In the genomic region with DNA sequence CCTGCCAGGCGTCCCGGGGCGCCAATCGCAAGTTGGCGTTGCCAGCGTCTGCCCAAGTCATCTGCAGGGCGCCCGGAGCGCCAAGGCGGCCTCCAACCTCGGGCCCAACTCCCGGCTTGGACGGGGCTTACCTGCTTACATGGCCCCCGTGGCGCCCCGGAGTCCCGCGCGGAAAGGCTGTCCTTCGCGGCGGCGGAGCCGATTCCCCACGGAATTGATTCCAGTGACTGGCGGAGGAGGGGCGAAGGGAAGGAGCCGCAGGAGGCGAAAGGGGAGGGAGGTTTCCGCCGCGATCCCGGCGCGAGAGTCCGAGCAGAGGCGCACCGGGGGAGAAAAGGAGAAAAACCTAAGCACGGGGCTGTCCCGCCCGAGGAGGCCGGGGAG, we compare ENCODE assay signal across 8 cellular contexts. TPM values are rescaled to one million over a fixed set of nuclear protein-coding genes. Genes with fewer than 3 reads are reported as not detected.
DNase-seq lines count a peak whose midpoint lies in the region; ATAC-seq and TF ChIP-seq lines count a peak whose summit lies in the region.

No MANE protein-coding gene starts in this region.

- H3K9me3 ChIP-seq in MG63 (no peaks in the 10 kb centered on the region), lower lobe of right lung (no peaks in the 10 kb centered on the region), transverse colon (no peaks in the 10 kb centered on the region)

- no peaks in the 10 kb centered on the region for H3K27me3 ChIP-seq in MG63
- no peaks in the 10 kb centered on the region for H3K27me3 ChIP-seq in lower lobe of right lung (ENCODE audit: low read depth)
- H3K27me3 ChIP-seq in transverse colon, result peaks cover 12% of the 10 kb centered on the region

- no peak for TF ChIP-seq CTCF in lower lobe of right lung (IDR thresholded peaks at IDR 0.05)
- TF ChIP-seq CTCF in transverse colon (IDR thresholded peaks at IDR 0.05), result no peak

- peaks cover 40% of the 10 kb centered on the region for H3K4me1 ChIP-seq in lower lobe of right lung
- H3K4me1 ChIP-seq in transverse colon, result peaks cover 0 to 38% (median 9%) of the 10 kb centered on the region in 4 donors

- in situ Hi-C loops in transverse colon (cut with MboI; ENCODE audit: low pct_ligation_motif_present in 1 of 4, low pct_unique_long_range_greater_than_20kb in 1 of 4, low sequenced_read_pairs in 3 of 4), result no loop called here

- ATAC-seq in GM18868 (IDR thresholded peaks at IDR 0.05; ENCODE audit: unreplicated experiment) (peak; percentile 30), lower lobe of right lung (peak; percentile 39 to 50), GM21423 (IDR thresholded peaks at IDR 0.05; ENCODE audit: unreplicated experiment) (no peak)

- TF ChIP-seq POLR2A in transverse colon (IDR thresholded peaks at IDR 0.05), result no peak

- H3K4me3 ChIP-seq in MG63 (peak overlapping the region; percentile 99), lower lobe of right lung (peak overlapping the region; percentile 83), transverse colon (peak overlapping the region; percentile 63 to 88 (median 73))

- 2 to 5% methylated on average over 11 to 29 of the region's 42 CpGs for WGBS in transverse colon (ENCODE audit: low coverage in 1 of 2), 2 donors

- H3K27ac ChIP-seq in caudate nucleus (ENCODE audit: low read depth, low read length) (peak overlapping the region; percentile 86), lower lobe of right lung (peak overlapping the region; percentile 99), transverse colon (peak overlapping the region; percentile 90 to 98 (median 94))

- intact Hi-C loops in lower lobe of right lung (cut with DNase I), result no loop called here
- intact Hi-C loops in transverse colon (cut with DNase I; ENCODE audit: low total_unique reads), result no loop called here

- peaks cover 28% of the 10 kb centered on the region for H3K36me3 ChIP-seq in MG63
- H3K36me3 ChIP-seq in lower lobe of right lung, result no peaks in the 10 kb centered on the region
- no peaks in the 10 kb centered on the region for H3K36me3 ChIP-seq in transverse colon

- no peak for TF ChIP-seq EP300 in transverse colon (IDR thresholded peaks at IDR 0.05; ENCODE audit: low read depth)

- DNase-seq in MG63 (peak; percentile 62), caudate nucleus (lab: John Stamatoyannopoulos, UW) (peak in 6 of 61 donors; percentile 8 to 44 (median 34)), lower lobe of right lung (peak; percentile 59), transverse colon (peak; percentile 41), amniotic stem cell (lab: John Stamatoyannopoulos, UW) (no peak), HPDE6-E6E7 (ENCODE audit: extremely low spot score) (no peak)

RNA-seq across cellular contexts. Expression of a gene that starts 0.4 kb away (rescaled TPM):
- 41.3 and 45.2 TPM in 2 replicates for total RNA-seq in MG63 (2014; rRNA removed; shearing (Covaris generic); ENCODE audit: low replicate concordance)
- 34.1 TPM for total RNA-seq in lower lobe of right lung
- total RNA-seq in transverse colon, result 1 to 10 TPM; 4.5 to 9.7 (median 7.1) TPM

RNA-seq across cellular contexts. Expression of a gene that starts 52.0 kb away (rescaled TPM):
- 43.0 and 64.5 TPM in 2 replicates for total RNA-seq in MG63 (2014; rRNA removed; shearing (Covaris generic); ENCODE audit: low replicate concordance)
- 2.5 TPM for total RNA-seq in lower lobe of right lung
- 10 to 100 TPM in 1 of 4 donors, 1 to 10 TPM in 3; 1.5 to 49.8 (median 3.4) TPM for total RNA-seq in transverse colon

Comparison
In these comparisons a context has a peak if more than half of its experiments do, and no peak if none do; other contexts are left out.
1. DNase-seq: peak in MG63 (single experiment), lower lobe of right lung (single experiment) and transverse colon (single experiment); none in amniotic stem cell (single experiment) and HPDE6-E6E7 (single experiment).
2. Peak in every context shown above with its lines, with median percentiles within 50 percentile points of each other: H3K4me3 ChIP-seq and H3K27ac ChIP-seq.